ENCODE assay signal across 29 cellular contexts in the genomic region with DNA sequence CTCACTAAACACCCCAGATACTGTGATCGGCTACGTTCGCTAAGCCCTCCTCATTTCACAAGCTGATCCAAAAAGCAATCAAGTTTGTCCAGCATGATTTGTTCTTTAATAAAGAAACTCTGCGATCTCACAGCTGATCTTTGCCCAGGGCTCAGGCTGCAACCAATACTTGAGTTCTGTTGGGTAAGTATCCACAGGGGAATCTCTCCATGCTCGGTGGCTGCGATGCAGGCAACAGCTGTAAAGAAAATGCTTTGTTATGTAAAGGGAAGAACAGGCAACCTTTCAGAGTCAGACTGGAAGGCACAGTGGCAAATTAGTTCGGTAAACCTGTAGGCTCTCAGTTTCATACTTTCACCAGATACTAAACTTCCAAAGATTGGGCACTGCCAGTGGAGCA.
"Had no signal": no experiment of that assay in that cellular context is flagged by ENCODE, and none has a peak within 500 bp of the region (broad histone marks: within the 10 kb centered on the region; RNA-seq: fewer than 3 reads in every experiment).

No MANE protein-coding gene starts in this region.

- ATAC-seq: esophagus mucosa; foreskin keratinocyte; gastroesophageal sphincter; heart right ventricle; left ventricle myocardium superior; lower lobe of right lung; naive thymus-derived CD8-positive, alpha-beta T cell; pancreas; right lobe of liver; stimulated activated naive CD8-positive, alpha-beta T cell treated with anti-CD3 and anti-CD28 coated beads, Interleukin-15, amount 100 ng/mL, for 72 hours; upper lobe of right lung had no signal

- H3K4me1 Mint-ChIP-seq: immature natural killer cell; naive thymus-derived CD8-positive, alpha-beta T cell; stimulated activated naive CD8-positive, alpha-beta T cell treated with anti-CD3 and anti-CD28 coated beads, Interleukin-15, amount 100 ng/mL, for 72 hours had no signal

- H3K27ac ChIP-seq: coronary artery, epithelial cell of prostate, foreskin keratinocyte, gastroesophageal sphincter, heart right ventricle, lower lobe of right lung, neutrophil, pancreas, right lobe of liver, suprapubic skin, transverse colon, upper lobe of right lung, vagina had no signal

- H3K27me3 ChIP-seq: foreskin keratinocyte, gastroesophageal sphincter, neutrophil, pancreas, right lobe of liver, suprapubic skin, transverse colon, upper lobe of right lung, vagina had no signal

- H3K4me1 ChIP-seq: foreskin keratinocyte, gastroesophageal sphincter, heart right ventricle, lower lobe of right lung, pancreas, right lobe of liver, suprapubic skin, transverse colon, upper lobe of right lung, vagina had no signal

- H3K27ac Mint-ChIP-seq: immature natural killer cell; naive thymus-derived CD8-positive, alpha-beta T cell; progenitor cell of endocrine pancreas; stimulated activated naive CD8-positive, alpha-beta T cell treated with anti-CD3 and anti-CD28 coated beads, Interleukin-15, amount 100 ng/mL, for 72 hours had no signal

- DNase-seq: dermis blood vessel endothelial cell; effector CD4-positive, alpha-beta T cell; foreskin keratinocyte; heart right ventricle; hippocampal formation; immature natural killer cell; islet precursor cell; left ventricle myocardium superior; lower lobe of right lung; naive thymus-derived CD8-positive, alpha-beta T cell; pancreas; right lobe of liver; stimulated activated CD4-positive, alpha-beta T cell treated with anti-CD3 and anti-CD28 coated beads, Interleukin-12 subunit alpha, Interleukin-12 subunit beta, amount 100 ng/mL, for 4 hours; stimulated activated CD4-positive, alpha-beta T cell treated with anti-CD3 and anti-CD28 coated beads, Interleukin-1b, Interleukin-23, amount 100 ng/mL, for 48 hours; stimulated activated CD4-positive, alpha-beta T cell treated with anti-CD3 and anti-CD28 coated beads, Interleukin-4, amount 100 ng/mL, for 1 hour; stimulated activated CD8-positive, alpha-beta memory T cell treated with anti-CD3 and anti-CD28 coated beads, Interleukin-4, amount 100 ng/mL, for 48 hours; stimulated activated naive CD4-positive, alpha-beta T cell; stimulated activated naive CD8-positive, alpha-beta T cell treated with anti-CD3 and anti-CD28 coated beads, Interleukin-15, amount 100 ng/mL, for 72 hours; transverse colon; upper lobe of right lung had no signal

- H3K36me3 ChIP-seq: gastroesophageal sphincter, heart right ventricle, lower lobe of right lung, neutrophil, pancreas, right lobe of liver, suprapubic skin, transverse colon, upper lobe of right lung, vagina had no signal

- H3K4me3 Mint-ChIP-seq: immature natural killer cell; naive thymus-derived CD8-positive, alpha-beta T cell; stimulated activated naive CD8-positive, alpha-beta T cell treated with anti-CD3 and anti-CD28 coated beads, Interleukin-15, amount 100 ng/mL, for 72 hours had no signal

- H3K9me3 ChIP-seq: gastroesophageal sphincter, heart right ventricle, lower lobe of right lung, neutrophil, pancreas, right lobe of liver, suprapubic skin, transverse colon, upper lobe of right lung, vagina had no signal

- H3K36me3 Mint-ChIP-seq: immature natural killer cell; naive thymus-derived CD8-positive, alpha-beta T cell had no signal

- H3K4me3 ChIP-seq: coronary artery, gastroesophageal sphincter, heart right ventricle, lower lobe of right lung, pancreas, right lobe of liver, smooth muscle cell, suprapubic skin, transverse colon, upper lobe of right lung, vagina had no signal

- H3K4me2 ChIP-seq: smooth muscle cell had no signal

- H3K27me3 Mint-ChIP-seq: progenitor cell of endocrine pancreas had no signal
